ENCODE assay signal across 1 cellular context in the genomic region with DNA sequence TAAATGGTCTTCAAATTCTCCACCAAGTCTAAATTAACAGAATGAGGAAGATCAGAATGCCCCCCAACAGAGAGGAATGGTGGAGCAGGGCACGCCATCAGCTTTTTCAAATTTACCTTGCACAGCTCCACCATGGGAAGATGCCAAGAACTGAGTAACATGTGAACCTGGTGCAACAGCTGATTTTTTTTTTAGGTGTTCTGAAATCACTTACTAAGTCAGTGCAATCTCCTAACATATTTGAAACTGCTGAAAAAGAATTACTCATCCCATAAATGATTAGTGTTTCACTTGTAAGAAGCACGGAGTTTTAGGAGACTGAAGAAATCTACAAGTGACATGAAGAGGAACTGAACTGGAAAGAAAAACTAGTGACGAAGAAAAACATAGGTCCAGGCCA.
TF ChIP-seq lines count a peak whose summit lies in the region.

No MANE protein-coding gene starts in this region.

TF ChIP-seq in HEK293, 187 proteins besides CTCF, POLR2A, EP300 and RAD21 (continued from another document):
- TF ChIP-seq ZNF513 (tag by site-specific recombination; IDR thresholded peaks at IDR 0.05) (no peak), ZBTB17 (tag by site-specific recombination; IDR thresholded peaks at IDR 0.05) (0 out of 2 replicates have a peak, but pooled peaks have one; percentile 12), ZNF280C (tag by site-specific recombination; IDR thresholded peaks at IDR 0.05) (no peak)
